In genomic region chr10:95321554-95322301, GRCh38 we compare ENCODE assay signal across 24 cellular contexts.
"Had no signal": no experiment of that assay in that cellular context is flagged by ENCODE, and none has a peak within 500 bp of the region (broad histone marks: within the 10 kb centered on the region; RNA-seq: fewer than 3 reads in every experiment).

No MANE protein-coding gene starts in this region.

- H3K4me3 ChIP-seq: breast epithelium, esophagus squamous epithelium, gastrocnemius medialis, right lobe of liver, thoracic aorta, uterus had no signal

- DNase-seq: activated B cell treated with CpG ODN at 0.5 μM for 24 hours; activated CD4-positive, alpha-beta T cell treated with anti-CD3 and anti-CD28 coated beads, Interleukin-2, amount 50 U/mL, for 1 hour; activated CD8-positive, alpha-beta T cell treated with anti-CD3 and anti-CD28 coated beads for 36 hours; activated gamma-delta T cell treated with Interleukin-2 at 50 U/mL for 16 hours; activated naive CD4-positive, alpha-beta T cell treated with anti-CD3 and anti-CD28 coated beads, Interleukin-2, amount 50 U/mL, for 16 hours; activated T-cell treated with anti-CD3 and anti-CD28 coated beads, Interleukin-2, amount 50 U/mL, for 4 hours; amygdala; central memory CD4-positive, alpha-beta T cell; esophagus squamous epithelium; gastrocnemius medialis; glutamatergic neuron; kidney; left colon; midbrain; naive thymus-derived CD4-positive, alpha-beta T cell; posterior cingulate gyrus; right lobe of liver; stimulated activated CD4-positive, alpha-beta T cell treated with anti-CD3 and anti-CD28 coated beads, Interleukin-4, amount 100 ng/mL, for 1 hour; stimulated activated naive CD8-positive, alpha-beta T cell treated with anti-CD3 and anti-CD28 coated beads, Interleukin-15, Interleukin-2, amounts not matched to agents 100 U/mL and 50 U/mL, for 24 hours; uterus had no signal

- FAIRE-seq: kidney had no signal

- H3K27me3 ChIP-seq: breast epithelium, esophagus squamous epithelium, gastrocnemius medialis, right lobe of liver, uterus had no signal

- H3K36me3 ChIP-seq: breast epithelium, uterus had no signal

- H3K27ac ChIP-seq: breast epithelium, epithelial cell of prostate, esophagus squamous epithelium, right lobe of liver, uterus had no signal

- H3K4me1 ChIP-seq: breast epithelium, uterus had no signal

- H3K9me3 ChIP-seq: breast epithelium, esophagus squamous epithelium, gastrocnemius medialis, right lobe of liver, thoracic aorta, uterus had no signal

- ATAC-seq: activated CD8-positive, alpha-beta T cell treated with anti-CD3 and anti-CD28 coated beads for 36 hours; activated T-cell treated with anti-CD3 and anti-CD28 coated beads, Interleukin-2, amount 50 U/mL, for 4 hours; activated T-helper 17 cell treated with anti-CD3 and anti-CD28 coated beads, Interleukin-2, amount 50 U/mL, for 72 hours; gastrocnemius medialis; left colon; naive thymus-derived CD4-positive, alpha-beta T cell; right lobe of liver; stimulated activated naive CD8-positive, alpha-beta T cell treated with anti-CD3 and anti-CD28 coated beads, Interleukin-15, Interleukin-2, amounts not matched to agents 100 U/mL and 50 U/mL, for 24 hours had no signal
